ENCODE assay signal across 8 cellular contexts in the genomic region with DNA sequence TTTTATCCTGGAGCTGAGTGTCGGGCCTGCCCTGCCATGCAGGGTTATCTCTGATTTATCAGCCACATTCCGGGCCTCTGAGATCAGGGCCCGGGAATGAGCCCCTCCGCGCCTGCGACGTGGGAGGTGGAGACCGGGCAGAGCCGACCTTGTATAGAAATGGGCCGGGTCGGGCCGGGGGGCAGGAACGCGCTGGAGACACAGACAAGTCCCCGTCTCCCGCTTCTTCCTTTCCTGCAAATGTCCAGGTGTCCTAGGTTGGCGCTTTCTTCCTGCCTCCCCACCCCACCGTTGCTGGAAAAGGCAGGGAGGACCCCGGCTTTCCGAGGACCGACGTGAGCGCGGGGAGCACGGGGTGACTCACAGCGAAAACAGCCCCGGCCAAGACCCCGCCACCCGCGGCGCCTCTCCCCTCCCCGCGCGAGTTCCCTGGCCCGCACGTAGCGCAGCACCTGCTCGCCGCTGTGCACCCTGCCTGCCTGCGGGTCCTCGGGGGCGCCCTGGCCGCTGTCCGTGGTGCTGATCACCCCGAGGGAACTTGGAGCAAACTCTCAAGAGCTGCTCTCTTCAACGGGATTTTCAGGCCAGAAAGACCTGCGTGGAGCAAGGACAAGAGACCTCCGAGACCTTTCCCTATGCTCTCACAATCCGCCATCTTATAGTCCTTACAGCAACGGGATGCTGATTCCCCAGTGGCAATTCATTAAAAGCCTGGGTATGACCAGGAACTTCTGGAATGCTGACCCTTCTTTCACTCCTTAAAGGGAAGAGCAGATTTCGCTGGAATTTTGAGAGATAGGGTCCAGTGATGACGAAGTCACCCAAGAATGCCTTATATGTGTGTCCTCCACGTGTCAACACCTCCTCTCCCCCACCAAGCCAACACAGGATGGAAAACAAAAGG. TPM values are rescaled to one million over a fixed set of nuclear protein-coding genes. Genes with fewer than 3 reads are reported as not detected.
A peak's percentile ranks its signal among the peaks of the same experiment; 100 is the strongest.
DNase-seq lines count a peak whose midpoint lies in the region; ATAC-seq and TF ChIP-seq lines count a peak whose summit lies in the region.

No MANE protein-coding gene starts in this region.

- peak; percentile 62 for ATAC-seq in foreskin keratinocyte
- peak; percentile 63 to 90 (median 88) for ATAC-seq in psoas muscle
- no peak for ATAC-seq in GM21360 (IDR thresholded peaks at IDR 0.05; ENCODE audit: unreplicated experiment)
- ATAC-seq in GM19328 (IDR thresholded peaks at IDR 0.05; ENCODE audit: unreplicated experiment): no peak
- no peak for ATAC-seq in GM19397 (IDR thresholded peaks at IDR 0.05; ENCODE audit: unreplicated experiment)

- no peak overlapping the region for H3K27ac ChIP-seq in foreskin keratinocyte
- H3K27ac ChIP-seq in psoas muscle: no peak overlapping the region

- no peak for DNase-seq in GM12864 (ENCODE audit: low read depth)
- DNase-seq in NOMO-1 (lab: John Stamatoyannopoulos, UW; ENCODE audit: unreplicated experiment in 2 of 2): peak; percentile 30 to 46
- DNase-seq in activated T-cell treated with anti-CD3 and anti-CD28 coated beads for 4 hours: peak; percentile 35
- DNase-seq in foreskin keratinocyte: peak in 1 of 2 donors; percentile 15
- peak; percentile 67 to 83 for DNase-seq in psoas muscle

- H3K4me3 ChIP-seq in GM12864 (ENCODE audit: low read depth, low read length) (no peak overlapping the region), psoas muscle (no peak overlapping the region)

- intact Hi-C loops in psoas muscle (cut with DNase I): no loop called here

- no peaks in the 10 kb centered on the region for H3K9me3 ChIP-seq in psoas muscle

- 3 to 4% (median 3%) methylated on average over 34 to 53 of the region's 53 CpGs for WGBS in psoas muscle, 3 donors

- H3K27me3 ChIP-seq in foreskin keratinocyte (peaks cover 70% of the 10 kb centered on the region), psoas muscle (ENCODE audit: insufficient read depth in 3 of 3, low read length in 2 of 3) (peaks cover 0 to 43% (median 9%) of the 10 kb centered on the region in 3 donors)

- TF ChIP-seq CTCF in GM12864 (IDR thresholded peaks at IDR 0.05; ENCODE audit: low read depth, low read length, missing control alignments) (peak; percentile 26), foreskin keratinocyte (conservative IDR thresholded peaks at IDR 0.05) (peak; percentile 32), psoas muscle (IDR thresholded peaks at IDR 0.05) (peak; percentile 12)

- no peaks in the 10 kb centered on the region for H3K36me3 ChIP-seq in psoas muscle (ENCODE audit: insufficient read depth in 1 of 2, low read depth in 1 of 2)

- H3K4me1 ChIP-seq in foreskin keratinocyte (peaks cover 3% of the 10 kb centered on the region), psoas muscle (no peaks in the 10 kb centered on the region)

RNA-seq across cellular contexts. Expression of a gene that starts 0.5 kb away (rescaled TPM):
- total RNA-seq in foreskin keratinocyte (not detected in 2 replicates), psoas muscle (under 1 TPM in 1 of 4 donors, not detected in 3; 0.39 TPM)
- polyA plus RNA-seq in foreskin keratinocyte (not detected in 2 replicates), psoas muscle (1 to 10 TPM in 1 of 3 donors, under 1 TPM in 1, not detected in 1; 0.37 to 1.6 TPM)

RNA-seq across cellular contexts. Expression of a gene that starts 11.6 kb away (rescaled TPM):
- total RNA-seq in foreskin keratinocyte: not detected in 2 replicates
- not detected in 2 replicates for polyA plus RNA-seq in foreskin keratinocyte
- total RNA-seq in psoas muscle: 1 to 10 TPM in 2 of 4 donors, under 1 TPM in 2; 0.28 to 2.1 (median 0.92) TPM
- 1 to 10 TPM in 1 of 3 donors, under 1 TPM in 2; 0.08 to 3.6 (median 0.13) TPM for polyA plus RNA-seq in psoas muscle

RNA-seq across cellular contexts. Expression of a gene that starts 53.2 kb away (rescaled TPM):
- total RNA-seq in foreskin keratinocyte (12.4 and 14.5 TPM in 2 replicates), psoas muscle (10 to 100 TPM in 1 of 4 donors, 1 to 10 TPM in 3; 5.5 to 17.5 (median 8.1) TPM)
- polyA plus RNA-seq in foreskin keratinocyte (5.1 and 8.0 TPM in 2 replicates), psoas muscle (10 to 100 TPM in 1 of 3 donors, 1 to 10 TPM in 2; 6.0 to 12.0 (median 8.3) TPM)

RNA-seq across cellular contexts. Expression of a gene that starts 53.5 kb away (rescaled TPM):
- total RNA-seq in foreskin keratinocyte (10.2 and 11.5 TPM in 2 replicates), psoas muscle (10 to 100 TPM; 12.7 to 26.2 (median 17.6) TPM)
- polyA plus RNA-seq in foreskin keratinocyte (3.4 and 4.1 TPM in 2 replicates), psoas muscle (10 to 100 TPM in 1 of 3 donors, 1 to 10 TPM in 2; 5.8 to 21.7 (median 8.6) TPM)

Comparison
In these comparisons a context has a peak if more than half of its experiments do, and no peak if none do; other contexts are left out.
1. ATAC-seq: peak in foreskin keratinocyte (single experiment) and psoas muscle (4 of 4); none in GM21360 (single experiment), GM19328 (single experiment) and GM19397 (single experiment).
2. Peak in every context shown above with its lines, with median percentiles within 50 percentile points of each other: CTCF ChIP-seq.